In the genomic region with DNA sequence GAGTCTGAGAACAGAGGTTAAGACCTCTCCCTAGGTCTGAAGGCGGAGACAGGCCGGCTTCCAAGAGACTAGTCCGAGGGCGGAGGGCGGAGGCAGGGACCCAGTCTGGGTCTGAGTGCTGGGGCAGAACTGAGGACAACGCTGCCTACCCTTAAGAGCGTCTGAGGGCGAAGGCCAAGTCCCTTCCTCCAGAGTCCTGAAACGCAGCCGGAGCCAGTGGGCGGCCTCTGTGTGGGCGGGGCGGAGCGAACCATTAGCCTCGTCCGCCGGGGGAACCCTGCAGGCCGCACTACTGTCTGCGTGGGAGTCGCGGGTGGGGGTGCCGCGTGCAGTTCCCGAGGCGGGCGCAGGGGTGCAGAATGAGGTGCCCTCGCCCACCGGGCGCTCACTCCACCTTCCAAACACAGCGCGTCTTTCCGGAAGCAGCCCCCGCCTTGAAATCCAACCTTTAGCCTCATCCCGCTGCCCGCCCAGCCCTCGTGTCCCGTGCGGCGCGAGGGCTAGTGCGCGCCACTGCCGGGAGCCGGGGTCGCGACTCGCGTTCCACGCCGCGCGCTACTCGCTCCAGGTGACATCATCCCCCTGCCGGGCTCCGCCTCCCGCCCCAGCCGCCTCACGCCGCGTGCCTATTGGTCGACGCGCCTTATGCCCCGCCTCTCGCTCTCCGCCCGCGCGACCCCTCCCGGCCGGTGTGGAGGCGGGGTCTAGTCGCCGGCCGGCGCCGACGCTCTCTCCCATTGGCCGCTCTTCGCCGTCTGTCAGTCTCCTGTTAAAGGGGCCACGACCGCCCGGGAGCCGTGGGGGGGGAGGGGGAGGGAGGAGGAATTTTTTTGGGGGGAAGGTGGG, we compare ENCODE assay signal across 8 cellular contexts. TPM values are rescaled to one million over a fixed set of nuclear protein-coding genes. Genes with fewer than 3 reads are reported as not detected.
DNase-seq lines count a peak whose midpoint lies in the region; ATAC-seq and TF ChIP-seq lines count a peak whose summit lies in the region.

A gene with protein sequence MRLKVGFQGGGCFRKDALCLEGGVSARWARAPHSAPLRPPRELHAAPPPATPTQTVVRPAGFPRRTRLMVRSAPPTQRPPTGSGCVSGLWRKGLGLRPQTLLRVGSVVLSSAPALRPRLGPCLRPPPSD (minus strand): TSS at position 579 of the 846 bp plus-strand sequence. CDS start 121 bp downstream, at position 458.

- no peaks in the 10 kb centered on the region for H3K9me3 ChIP-seq in CD4-positive, CD25-positive, alpha-beta regulatory T cell (ENCODE audit: control insufficient read depth in 2 of 2, low read length in 2 of 2)

- no peaks in the 10 kb centered on the region for H3K36me3 Mint-ChIP-seq in CD4-positive, CD25-positive, alpha-beta regulatory T cell

- no peak for TF ChIP-seq CTCF in lower leg skin (IDR thresholded peaks at IDR 0.05)

- WGBS in lower leg skin, 2 donors, result 0 to 1% methylated on average over 46 to 57 of the region's 85 CpGs

- peak within 1 kb of the TSS; percentile 76 to 96 (median 90) for H3K27ac Mint-ChIP-seq in CD4-positive, CD25-positive, alpha-beta regulatory T cell

- H3K36me3 ChIP-seq in CD4-positive, CD25-positive, alpha-beta regulatory T cell (ENCODE audit: control insufficient read depth, insufficient read depth, low read length), result no peaks in the 10 kb centered on the region

- peaks cover 37% of the 10 kb centered on the region for H3K4me1 ChIP-seq in CD4-positive, CD25-positive, alpha-beta regulatory T cell (ENCODE audit: control insufficient read depth, insufficient read depth, low read length, poor library complexity, severe bottlenecking)

- H3K9me3 Mint-ChIP-seq in CD4-positive, CD25-positive, alpha-beta regulatory T cell, result no peaks in the 10 kb centered on the region

- peak within 1 kb of the TSS; percentile 91 for H3K27ac ChIP-seq in CD4-positive, CD25-positive, alpha-beta regulatory T cell (ENCODE audit: insufficient read depth, low read length, poor library complexity, severe bottlenecking)

- TF ChIP-seq POLR2A in lower leg skin (IDR thresholded peaks at IDR 0.05), result no peak

- H3K27me3 ChIP-seq in CD4-positive, CD25-positive, alpha-beta regulatory T cell (ENCODE audit: control insufficient read depth, insufficient read depth, low read length), result no peaks in the 10 kb centered on the region

- peak; percentile 78 to 85 for ATAC-seq in CD4-positive, CD25-positive, alpha-beta regulatory T cell (ENCODE audit: low read depth in 2 of 2)
- ATAC-seq in GM19395 (IDR thresholded peaks at IDR 0.05; ENCODE audit: unreplicated experiment), result peak; percentile 73
- peak; percentile 81 for ATAC-seq in HG03521 (IDR thresholded peaks at IDR 0.05; ENCODE audit: unreplicated experiment)

- intact Hi-C loops in lower leg skin (cut with DNase I; ENCODE audit: low total_unique reads), result no loop called here

- H3K4me3 Mint-ChIP-seq in CD4-positive, CD25-positive, alpha-beta regulatory T cell, result peak within 1 kb of the TSS; percentile 88 to 98 (median 90)

- peaks cover 38% of the 10 kb centered on the region for H3K27me3 Mint-ChIP-seq in CD4-positive, CD25-positive, alpha-beta regulatory T cell

- H3K4me1 Mint-ChIP-seq in CD4-positive, CD25-positive, alpha-beta regulatory T cell, result peaks cover 5 to 42% (median 30%) of the 10 kb centered on the region in 4 donors

- H3K4me3 ChIP-seq in CD4-positive, CD25-positive, alpha-beta regulatory T cell (ENCODE audit: low read depth, low read length), result peak within 1 kb of the TSS; percentile 77
- peak within 1 kb of the TSS; percentile 36 for H3K4me3 ChIP-seq in lower leg skin (ENCODE audit: low read depth, poor library complexity, severe bottlenecking)

- peak; percentile 92 to 97 (median 96) for DNase-seq in CD4-positive, CD25-positive, alpha-beta regulatory T cell
- DNase-seq in NCI-H748 treated with DMSO at 0.1 percent for 48 hours (lab: John Stamatoyannopoulos, UW) (peak; percentile 90), dermis blood vessel endothelial cell (peak; percentile 97), lower leg skin (ENCODE audit: low spot score in 2 of 2) (peak; percentile 91 to 99)
- peak; percentile 93 to 95 for DNase-seq in activated CD4-positive, alpha-beta T cell treated with anti-CD3 and anti-CD28 coated beads, Interleukin-2, amount 50 U/mL, for 4 hours
- peak; percentile 94 to 95 for DNase-seq in stimulated activated CD4-positive, alpha-beta T cell treated with anti-CD3 and anti-CD28 coated beads, Interleukin-4, amount 100 ng/mL, for 4 hours

RNA-seq across cellular contexts. Expression of the gene that starts here (rescaled TPM):
- total RNA-seq in CD4-positive, CD25-positive, alpha-beta regulatory T cell, result 1.7 TPM
- polyA plus RNA-seq in CD4-positive, CD25-positive, alpha-beta regulatory T cell, result 1 to 10 TPM; 1.1 to 3.7 (median 2.0) TPM
- total RNA-seq in dermis blood vessel endothelial cell, result 0.65 and 1.4 TPM in 2 replicates
- total RNA-seq in lower leg skin, result 10 to 100 TPM in 1 of 4 donors, 1 to 10 TPM in 3; 4.9 to 11.2 (median 8.9) TPM

Comparison
In these comparisons a context has a peak if more than half of its experiments do, and no peak if none do; other contexts are left out.
1. Peak in every context shown above with its lines: DNase-seq, ATAC-seq, H3K4me3 ChIP-seq and H3K27ac ChIP-seq.